ENCODE assay signal across 8 cellular contexts in genomic region chr19:47094557-47095517, GRCh38. TPM values are rescaled to one million over a fixed set of nuclear protein-coding genes. Genes with fewer than 3 reads are reported as not detected.
DNase-seq lines count a peak whose midpoint lies in the region; ATAC-seq, FAIRE-seq and TF ChIP-seq lines count a peak whose summit lies in the region.

No MANE protein-coding gene starts in this region.

- H3F3A ChIP-seq in SK-N-SH (replicated peaks; ENCODE audit: insufficient read depth), result no peaks in the 10 kb centered on the region

- H3K27ac Mint-ChIP-seq in IgD-negative memory B cell, result peak overlapping the region; percentile 72 to 92 (median 91)

- H2AFZ ChIP-seq in keratinocyte (ENCODE audit: control insufficient read depth, low read length) (no peak overlapping the region), SK-N-SH (ENCODE audit: low read depth) (no peak overlapping the region)

- no peak overlapping the region for H3K4me3 ChIP-seq in keratinocyte (ENCODE audit: control insufficient read depth in 2 of 3, extremely low read depth in 1 of 3, insufficient read depth in 2 of 3, low read depth in 1 of 3, low read length in 3 of 3)
- no peak overlapping the region for H3K4me3 ChIP-seq in SK-N-SH (ENCODE audit: low read depth in 2 of 2, low read length in 1 of 2)

- H3K9me3 ChIP-seq in keratinocyte (ENCODE audit: control insufficient read depth, low read depth, low read length) (no peaks in the 10 kb centered on the region), SK-N-SH (no peaks in the 10 kb centered on the region)

- H4K20me1 ChIP-seq in keratinocyte (ENCODE audit: control insufficient read depth, extremely low read depth, insufficient read depth, low read length), result no peaks in the 10 kb centered on the region
- H4K20me1 ChIP-seq in SK-N-SH (ENCODE audit: insufficient read depth), result peaks cover 55% of the 10 kb centered on the region

- H3K27me3 ChIP-seq in keratinocyte (ENCODE audit: control insufficient read depth, extremely low read depth, insufficient read depth, low read length) (no peaks in the 10 kb centered on the region), SK-N-SH (ENCODE audit: insufficient read depth) (no peaks in the 10 kb centered on the region)

- TF ChIP-seq EP300 in SK-N-SH (IDR thresholded peaks at IDR 0.05; ENCODE audit: borderline replicate concordance in 1 of 2, low read depth in 1 of 2, low read length in 1 of 2), result no peak

- no peak for DNase-seq in activated T-cell treated with anti-CD3 and anti-CD28 coated beads, Interleukin-2, amount 50 U/mL, for 4 hours
- no peak for DNase-seq in keratinocyte (ENCODE audit: low read depth, low spot score)
- peak; percentile 44 for DNase-seq in stimulated activated naive CD8-positive, alpha-beta T cell treated with anti-CD3 and anti-CD28 coated beads, Interleukin-15, Interleukin-2, amounts not matched to agents 100 U/mL and 50 U/mL, for 24 hours
- DNase-seq in SK-N-SH, result no peak
- DNase-seq in hippocampal formation (lab: John Stamatoyannopoulos, UW), result no peak

- H3K27ac ChIP-seq in keratinocyte (ENCODE audit: control insufficient read depth, insufficient read depth, low read length), result peak overlapping the region; percentile 68
- H3K27ac ChIP-seq in SK-N-SH (ENCODE audit: low read depth in 2 of 2, low read length in 1 of 2), result no peak overlapping the region; a peak in 1 of 4 replicates

- H3K79me2 ChIP-seq in keratinocyte (ENCODE audit: control insufficient read depth, insufficient read depth, low read length) (peaks cover 60% of the 10 kb centered on the region), SK-N-SH (ENCODE audit: insufficient read depth) (peaks cover 77% of the 10 kb centered on the region)

- 92% methylated on average over 10 of the region's 15 CpGs for WGBS in SK-N-SH (ENCODE audit: low lambda C conversion rate)

- no peak for TF ChIP-seq CTCF in keratinocyte (optimal IDR thresholded peaks at IDR 0.05 in 1 of 3, IDR thresholded peaks at IDR 0.05 in 1 of 3, conservative IDR thresholded peaks at IDR 0.05 in 1 of 3; ENCODE audit: extremely low read depth in 1 of 3, insufficient read depth in 2 of 3, low read length in 3 of 3)
- TF ChIP-seq CTCF in SK-N-SH (IDR thresholded peaks at IDR 0.05), result no peak

- H3K36me3 ChIP-seq in keratinocyte (ENCODE audit: control insufficient read depth in 2 of 2, extremely low read depth in 1 of 2, insufficient read depth in 2 of 2, low read length in 2 of 2) (peaks cover 9 to 36% of the 10 kb centered on the region in 2 experiments), SK-N-SH (replicated peaks in 1 of 2; ENCODE audit: control insufficient read depth in 1 of 2, insufficient read depth in 2 of 2, low read length in 1 of 2) (peaks cover 17 to 25% of the 10 kb centered on the region in 2 experiments)

- H3K4me1 Mint-ChIP-seq in IgD-negative memory B cell, result peaks cover 26 to 34% (median 31%) of the 10 kb centered on the region in 3 donors
- H3K4me1 Mint-ChIP-seq in activated T-cell treated with anti-CD3 and anti-CD28 coated beads, Interleukin-2, amount 50 U/mL, for 4 hours (ENCODE audit: low read depth), result peaks cover 39% of the 10 kb centered on the region

- CTCF ChIA-PET in SK-N-SH (lab: Yijun Ruan, JAX), result interaction anchor here (0.9 to 2.0 kb wide), 4 partner anchors 15 to 103 kb away, joined by 3 to 7 read pairs (median 4); no protein-coding TSS in a partner anchor

- H3K9ac ChIP-seq in keratinocyte (ENCODE audit: control insufficient read depth, extremely low read depth, insufficient read depth, low read length), result peak overlapping the region; percentile 8
- no peak overlapping the region for H3K9ac ChIP-seq in SK-N-SH

- FAIRE-seq in keratinocyte (lab: Jason Lieb, UNC), result no peak

- H3K36me3 Mint-ChIP-seq in IgD-negative memory B cell, result peaks cover 2% of the 10 kb centered on the region
- H3K36me3 Mint-ChIP-seq in activated T-cell treated with anti-CD3 and anti-CD28 coated beads, Interleukin-2, amount 50 U/mL, for 4 hours (ENCODE audit: insufficient read depth), result peaks cover 31% of the 10 kb centered on the region

- no peaks in the 10 kb centered on the region for H3K27me3 Mint-ChIP-seq in IgD-negative memory B cell
- no peaks in the 10 kb centered on the region for H3K27me3 Mint-ChIP-seq in activated T-cell treated with anti-CD3 and anti-CD28 coated beads, Interleukin-2, amount 50 U/mL, for 4 hours (ENCODE audit: low read depth)

- peak; percentile 66 to 75 for ATAC-seq in activated T-cell treated with anti-CD3 and anti-CD28 coated beads, Interleukin-2, amount 50 U/mL, for 4 hours
- ATAC-seq in stimulated activated naive CD8-positive, alpha-beta T cell treated with anti-CD3 and anti-CD28 coated beads, Interleukin-15, Interleukin-2, amounts not matched to agents 100 U/mL and 50 U/mL, for 24 hours, result peak; percentile 70
- no peak for ATAC-seq in HG03045 (IDR thresholded peaks at IDR 0.05; ENCODE audit: unreplicated experiment)
- no peak for ATAC-seq in GM21390 (IDR thresholded peaks at IDR 0.05; ENCODE audit: unreplicated experiment)

- no peak overlapping the region for H3K4me2 ChIP-seq in keratinocyte (ENCODE audit: control insufficient read depth, extremely low read depth, insufficient read depth, low read depth, low read length)
- H3K4me2 ChIP-seq in SK-N-SH, result no peak overlapping the region

- dilution Hi-C loops in keratinocyte (cut with MboI; ENCODE audit: extremely low pct_ligation_motif_present, low sequenced_read_pairs), result no loop called here

- POLR2A ChIA-PET in SK-N-SH (lab: Yijun Ruan, JAX), result interaction anchor here (1.3 kb wide), 1 partner anchor 19 kb away, joined by 3 read pairs; the partner anchor contains the start of gene ZC3H4

- TF ChIP-seq RAD21 in SK-N-SH (IDR thresholded peaks at IDR 0.05; ENCODE audit: low read length), result no peak

- H3K9me2 ChIP-seq in SK-N-SH, result no peaks in the 10 kb centered on the region

- peaks cover 4% of the 10 kb centered on the region for H3K9me1 ChIP-seq in keratinocyte (ENCODE audit: control insufficient read depth, extremely low read depth, insufficient read depth, low read length)

- H3K9me3 Mint-ChIP-seq in IgD-negative memory B cell, result no peaks in the 10 kb centered on the region
- no peaks in the 10 kb centered on the region for H3K9me3 Mint-ChIP-seq in activated T-cell treated with anti-CD3 and anti-CD28 coated beads, Interleukin-2, amount 50 U/mL, for 4 hours

- H3K4me3 Mint-ChIP-seq in IgD-negative memory B cell, result peak overlapping the region; percentile 42 to 91 (median 78)
- H3K4me3 Mint-ChIP-seq in activated T-cell treated with anti-CD3 and anti-CD28 coated beads, Interleukin-2, amount 50 U/mL, for 4 hours, result peak overlapping the region; percentile 75

- H3K4me1 ChIP-seq in keratinocyte (ENCODE audit: control insufficient read depth, extremely low read depth, insufficient read depth, low read length) (peaks cover 15% of the 10 kb centered on the region), SK-N-SH (ENCODE audit: control insufficient read depth in 1 of 2, insufficient read depth in 2 of 2, low read depth in 1 of 2, low read length in 1 of 2) (no peaks in the 10 kb centered on the region; a peak in 1 of 4 replicates)

TF ChIP-seq in SK-N-SH, 30 proteins besides CTCF, POLR2A, EP300 and RAD21 (continues in another document):
- TF ChIP-seq POLR2AphosphoS5 (IDR thresholded peaks at IDR 0.05; ENCODE audit: low read depth, low read length) (no peak), RXRA (IDR thresholded peaks at IDR 0.05; ENCODE audit: borderline replicate concordance, low read depth) (no peak)

RNA-seq across cellular contexts. Expression of gene ZC3H4, which starts 18.7 kb away (rescaled TPM):
- polyA plus RNA-seq in IgD-negative memory B cell, result 3.5 TPM
- 10 to 100 TPM; 77.7 to 91.6 (median 90.4) TPM for total RNA-seq in activated T-cell treated with anti-CD3 and anti-CD28 coated beads, Interleukin-2, amount 50 U/mL, for 4 hours
- 2.9 to 12.6 TPM (median 5.6 TPM) in 3 replicates for polyA plus RNA-seq in keratinocyte
- 14.6 TPM for polyA plus RNA-seq in keratinocyte (2011; ENCODE audit: low read depth)
- polyA plus RNA-seq in keratinocyte (2011; cell fraction: cytosol; rRNA removed), result 5.8 and 6.6 TPM in 2 replicates
- polyA plus RNA-seq in keratinocyte (2011; cell fraction: nucleus; rRNA removed), result 21.0 and 21.7 TPM in 2 replicates
- polyA plus RNA-seq in keratinocyte (2012; ENCODE audit: low replicate concordance), result 11.7 and 33.6 TPM in 2 replicates
- polyA minus RNA-seq in keratinocyte, result 4.5 to 37.4 TPM (median 8.4 TPM) in 3 replicates
- polyA minus RNA-seq in keratinocyte (2011; cell fraction: cytosol; rRNA and poly(A)+ RNA removed), result 13.8 TPM
- polyA minus RNA-seq in keratinocyte (2011; cell fraction: nucleus; rRNA and poly(A)+ RNA removed), result 13.6 and 27.9 TPM in 2 replicates
- 3.9 and 7.6 TPM in 2 replicates for polyA plus RNA-seq in SK-N-SH (2012; rRNA removed)
- 4.6 and 5.7 TPM in 2 replicates for polyA plus RNA-seq in SK-N-SH (2012; cell fraction: cytosol; rRNA removed)
- 14.8 and 20.3 TPM in 2 replicates for polyA plus RNA-seq in SK-N-SH (2012; cell fraction: nucleus; rRNA removed)

RNA-seq across cellular contexts. Expression of gene SAE1, which starts 35.8 kb away (rescaled TPM):
- polyA plus RNA-seq in IgD-negative memory B cell (77.7 TPM), keratinocyte (58.7 to 107 TPM (median 102 TPM) in 3 replicates), SK-N-SH (2012; rRNA removed) (123 and 126 TPM in 2 replicates)
- total RNA-seq in activated T-cell treated with anti-CD3 and anti-CD28 coated beads, Interleukin-2, amount 50 U/mL, for 4 hours, result 100 to 1,000 TPM in 1 of 3 donors, 10 to 100 TPM in 2; 90.0 to 112 (median 99.3) TPM
- polyA plus RNA-seq in keratinocyte (2011; ENCODE audit: low read depth), result 22.6 TPM
- polyA plus RNA-seq in keratinocyte (2011; cell fraction: cytosol; rRNA removed), result 78.1 and 80.2 TPM in 2 replicates
- polyA plus RNA-seq in keratinocyte (2011; cell fraction: nucleus; rRNA removed), result 51.1 and 61.4 TPM in 2 replicates
- 47.7 and 86.4 TPM in 2 replicates for polyA plus RNA-seq in keratinocyte (2012; ENCODE audit: low replicate concordance)
- 41.4 to 55.0 TPM (median 42.4 TPM) in 3 replicates for polyA minus RNA-seq in keratinocyte
- 32.4 TPM for polyA minus RNA-seq in keratinocyte (2011; cell fraction: cytosol; rRNA and poly(A)+ RNA removed)
- polyA minus RNA-seq in keratinocyte (2011; cell fraction: nucleus; rRNA and poly(A)+ RNA removed), result 11.6 and 20.2 TPM in 2 replicates
- 137 and 140 TPM in 2 replicates for polyA plus RNA-seq in SK-N-SH (2012; cell fraction: cytosol; rRNA removed)
- 44.7 and 62.7 TPM in 2 replicates for polyA plus RNA-seq in SK-N-SH (2012; cell fraction: nucleus; rRNA removed)

RNA-seq across cellular contexts. Expression of gene TMEM160, which starts 46.4 kb away (rescaled TPM):
- polyA plus RNA-seq in IgD-negative memory B cell, result 144 TPM
- 10 to 100 TPM; 57.1 to 61.6 (median 57.6) TPM for total RNA-seq in activated T-cell treated with anti-CD3 and anti-CD28 coated beads, Interleukin-2, amount 50 U/mL, for 4 hours
- polyA plus RNA-seq in keratinocyte, result 11.1 to 19.9 TPM (median 11.5 TPM) in 3 replicates
- polyA plus RNA-seq in keratinocyte (2011; ENCODE audit: low read depth), result 0.42 TPM
- 4.4 and 26.3 TPM in 2 replicates for polyA plus RNA-seq in keratinocyte (2011; cell fraction: cytosol; rRNA removed)
- 5.1 and 8.9 TPM in 2 replicates for polyA plus RNA-seq in keratinocyte (2011; cell fraction: nucleus; rRNA removed)
- polyA plus RNA-seq in keratinocyte (2012; ENCODE audit: low replicate concordance), result 8.8 and 35.2 TPM in 2 replicates
- polyA minus RNA-seq in keratinocyte, result 0.99 to 5.4 TPM (median 1.5 TPM) in 3 replicates
- polyA minus RNA-seq in keratinocyte (2011; cell fraction: cytosol; rRNA and poly(A)+ RNA removed), result 51.8 TPM
- 5.1 and 8.3 TPM in 2 replicates for polyA minus RNA-seq in keratinocyte (2011; cell fraction: nucleus; rRNA and poly(A)+ RNA removed)
- polyA plus RNA-seq in SK-N-SH (2012; rRNA removed), result 33.0 and 40.1 TPM in 2 replicates
- 16.8 and 26.2 TPM in 2 replicates for polyA plus RNA-seq in SK-N-SH (2012; cell fraction: cytosol; rRNA removed)
- polyA plus RNA-seq in SK-N-SH (2012; cell fraction: nucleus; rRNA removed), result 13.8 and 35.6 TPM in 2 replicates

Comparison
In these comparisons a context has a peak if more than half of its experiments do, and no peak if none do; other contexts are left out.
1. ATAC-seq: peak in activated T-cell treated with anti-CD3 and anti-CD28 coated beads, Interleukin-2, amount 50 U/mL, for 4 hours (2 of 2) and stimulated activated naive CD8-positive, alpha-beta T cell treated with anti-CD3 and anti-CD28 coated beads, Interleukin-15, Interleukin-2, amounts not matched to agents 100 U/mL and 50 U/mL, for 24 hours (single experiment); none in HG03045 (single experiment) and GM21390 (single experiment).